1 cellular context compared by ENCODE assay signal in the genomic region with DNA sequence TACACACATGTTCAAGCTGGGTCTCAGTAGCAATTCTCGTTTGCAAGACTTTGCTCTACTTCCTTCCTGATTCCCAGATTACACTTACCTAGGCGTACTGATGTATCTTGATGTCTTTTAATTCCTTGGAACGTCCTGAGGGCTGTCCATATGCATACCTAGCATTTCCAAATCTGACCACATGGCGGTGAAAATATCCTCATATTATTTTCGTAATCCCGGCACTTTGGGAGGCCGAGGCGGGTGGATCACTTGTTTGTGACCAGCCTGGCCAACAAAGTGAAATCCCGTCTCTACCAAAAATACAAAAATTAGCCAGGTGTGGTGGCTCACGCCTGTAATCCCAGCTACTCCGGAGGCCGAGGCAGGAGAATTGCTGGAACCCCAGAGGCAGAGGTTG.
TF ChIP-seq lines count a peak whose summit lies in the region.

No MANE protein-coding gene starts in this region.

TF ChIP-seq in GM23338, 12 proteins besides CTCF, POLR2A, EP300 and RAD21 (continued from another document):
- TF ChIP-seq, protein P1, sequence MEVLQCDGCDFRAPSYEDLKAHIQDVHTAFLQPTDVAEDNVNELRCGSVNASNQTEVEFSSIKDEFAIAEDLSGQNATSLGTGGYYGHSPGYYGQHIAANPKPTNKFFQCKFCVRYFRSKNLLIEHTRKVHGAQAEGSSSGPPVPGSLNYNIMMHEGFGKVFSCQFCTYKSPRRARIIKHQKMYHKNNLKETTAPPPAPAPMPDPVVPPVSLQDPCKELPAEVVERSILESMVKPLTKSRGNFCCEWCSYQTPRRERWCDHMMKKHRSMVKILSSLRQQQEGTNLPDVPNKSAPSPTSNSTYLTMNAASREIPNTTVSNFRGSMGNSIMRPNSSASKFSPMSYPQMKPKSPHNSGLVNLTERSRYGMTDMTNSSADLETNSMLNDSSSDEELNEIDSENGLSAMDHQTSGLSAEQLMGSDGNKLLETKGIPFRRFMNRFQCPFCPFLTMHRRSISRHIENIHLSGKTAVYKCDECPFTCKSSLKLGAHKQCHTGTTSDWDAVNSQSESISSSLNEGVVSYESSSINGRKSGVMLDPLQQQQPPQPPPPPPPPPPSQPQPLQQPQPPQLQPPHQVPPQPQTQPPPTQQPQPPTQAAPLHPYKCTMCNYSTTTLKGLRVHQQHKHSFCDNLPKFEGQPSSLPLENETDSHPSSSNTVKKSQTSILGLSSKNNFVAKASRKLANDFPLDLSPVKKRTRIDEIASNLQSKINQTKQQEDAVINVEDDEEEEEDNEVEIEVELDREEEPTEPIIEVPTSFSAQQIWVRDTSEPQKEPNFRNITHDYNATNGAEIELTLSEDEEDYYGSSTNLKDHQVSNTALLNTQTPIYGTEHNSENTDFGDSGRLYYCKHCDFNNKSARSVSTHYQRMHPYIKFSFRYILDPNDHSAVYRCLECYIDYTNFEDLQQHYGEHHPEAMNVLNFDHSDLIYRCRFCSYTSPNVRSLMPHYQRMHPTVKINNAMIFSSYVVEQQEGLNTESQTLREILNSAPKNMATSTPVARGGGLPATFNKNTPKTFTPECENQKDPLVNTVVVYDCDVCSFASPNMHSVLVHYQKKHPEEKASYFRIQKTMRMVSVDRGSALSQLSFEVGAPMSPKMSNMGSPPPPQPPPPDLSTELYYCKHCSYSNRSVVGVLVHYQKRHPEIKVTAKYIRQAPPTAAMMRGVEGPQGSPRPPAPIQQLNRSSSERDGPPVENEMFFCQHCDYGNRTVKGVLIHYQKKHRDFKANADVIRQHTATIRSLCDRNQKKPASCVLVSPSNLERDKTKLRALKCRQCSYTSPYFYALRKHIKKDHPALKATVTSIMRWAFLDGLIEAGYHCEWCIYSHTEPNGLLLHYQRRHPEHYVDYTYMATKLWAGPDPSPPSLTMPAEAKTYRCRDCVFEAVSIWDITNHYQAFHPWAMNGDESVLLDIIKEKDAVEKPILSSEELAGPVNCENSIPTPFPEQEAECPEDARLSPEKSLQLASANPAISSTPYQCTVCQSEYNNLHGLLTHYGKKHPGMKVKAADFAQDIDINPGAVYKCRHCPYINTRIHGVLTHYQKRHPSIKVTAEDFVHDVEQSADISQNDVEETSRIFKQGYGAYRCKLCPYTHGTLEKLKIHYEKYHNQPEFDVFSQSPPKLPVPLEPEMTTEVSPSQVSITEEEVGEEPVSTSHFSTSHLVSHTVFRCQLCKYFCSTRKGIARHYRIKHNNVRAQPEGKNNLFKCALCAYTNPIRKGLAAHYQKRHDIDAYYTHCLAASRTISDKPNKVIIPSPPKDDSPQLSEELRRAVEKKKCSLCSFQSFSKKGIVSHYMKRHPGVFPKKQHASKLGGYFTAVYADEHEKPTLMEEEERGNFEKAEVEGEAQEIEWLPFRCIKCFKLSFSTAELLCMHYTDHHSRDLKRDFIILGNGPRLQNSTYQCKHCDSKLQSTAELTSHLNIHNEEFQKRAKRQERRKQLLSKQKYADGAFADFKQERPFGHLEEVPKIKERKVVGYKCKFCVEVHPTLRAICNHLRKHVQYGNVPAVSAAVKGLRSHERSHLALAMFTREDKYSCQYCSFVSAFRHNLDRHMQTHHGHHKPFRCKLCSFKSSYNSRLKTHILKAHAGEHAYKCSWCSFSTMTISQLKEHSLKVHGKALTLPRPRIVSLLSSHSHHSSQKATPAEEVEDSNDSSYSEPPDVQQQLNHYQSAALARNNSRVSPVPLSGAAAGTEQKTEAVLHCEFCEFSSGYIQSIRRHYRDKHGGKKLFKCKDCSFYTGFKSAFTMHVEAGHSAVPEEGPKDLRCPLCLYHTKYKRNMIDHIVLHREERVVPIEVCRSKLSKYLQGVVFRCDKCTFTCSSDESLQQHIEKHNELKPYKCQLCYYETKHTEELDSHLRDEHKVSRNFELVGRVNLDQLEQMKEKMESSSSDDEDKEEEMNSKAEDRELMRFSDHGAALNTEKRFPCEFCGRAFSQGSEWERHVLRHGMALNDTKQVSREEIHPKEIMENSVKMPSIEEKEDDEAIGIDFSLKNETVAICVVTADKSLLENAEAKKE (CRISPR knock-in tag; IDR thresholded peaks at IDR 0.05): no peak
- TF ChIP-seq STAT1 (IDR thresholded peaks at IDR 0.05; ENCODE audit: unreplicated experiment) (no peak), EZH2 (IDR thresholded peaks at IDR 0.05; ENCODE audit: low read depth, unreplicated experiment) (no peak), NANOG (IDR thresholded peaks at IDR 0.05; ENCODE audit: borderline replicate concordance) (no peak), ZNF114 (CRISPR knock-in tag; IDR thresholded peaks at IDR 0.05) (no peak)
- TF ChIP-seq, protein P2, sequence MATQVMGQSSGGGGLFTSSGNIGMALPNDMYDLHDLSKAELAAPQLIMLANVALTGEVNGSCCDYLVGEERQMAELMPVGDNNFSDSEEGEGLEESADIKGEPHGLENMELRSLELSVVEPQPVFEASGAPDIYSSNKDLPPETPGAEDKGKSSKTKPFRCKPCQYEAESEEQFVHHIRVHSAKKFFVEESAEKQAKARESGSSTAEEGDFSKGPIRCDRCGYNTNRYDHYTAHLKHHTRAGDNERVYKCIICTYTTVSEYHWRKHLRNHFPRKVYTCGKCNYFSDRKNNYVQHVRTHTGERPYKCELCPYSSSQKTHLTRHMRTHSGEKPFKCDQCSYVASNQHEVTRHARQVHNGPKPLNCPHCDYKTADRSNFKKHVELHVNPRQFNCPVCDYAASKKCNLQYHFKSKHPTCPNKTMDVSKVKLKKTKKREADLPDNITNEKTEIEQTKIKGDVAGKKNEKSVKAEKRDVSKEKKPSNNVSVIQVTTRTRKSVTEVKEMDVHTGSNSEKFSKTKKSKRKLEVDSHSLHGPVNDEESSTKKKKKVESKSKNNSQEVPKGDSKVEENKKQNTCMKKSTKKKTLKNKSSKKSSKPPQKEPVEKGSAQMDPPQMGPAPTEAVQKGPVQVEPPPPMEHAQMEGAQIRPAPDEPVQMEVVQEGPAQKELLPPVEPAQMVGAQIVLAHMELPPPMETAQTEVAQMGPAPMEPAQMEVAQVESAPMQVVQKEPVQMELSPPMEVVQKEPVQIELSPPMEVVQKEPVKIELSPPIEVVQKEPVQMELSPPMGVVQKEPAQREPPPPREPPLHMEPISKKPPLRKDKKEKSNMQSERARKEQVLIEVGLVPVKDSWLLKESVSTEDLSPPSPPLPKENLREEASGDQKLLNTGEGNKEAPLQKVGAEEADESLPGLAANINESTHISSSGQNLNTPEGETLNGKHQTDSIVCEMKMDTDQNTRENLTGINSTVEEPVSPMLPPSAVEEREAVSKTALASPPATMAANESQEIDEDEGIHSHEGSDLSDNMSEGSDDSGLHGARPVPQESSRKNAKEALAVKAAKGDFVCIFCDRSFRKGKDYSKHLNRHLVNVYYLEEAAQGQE (IDR thresholded peaks at IDR 0.05; ENCODE audit: unreplicated experiment): no peak
